8 cellular contexts compared by ENCODE assay signal in the genomic region with DNA sequence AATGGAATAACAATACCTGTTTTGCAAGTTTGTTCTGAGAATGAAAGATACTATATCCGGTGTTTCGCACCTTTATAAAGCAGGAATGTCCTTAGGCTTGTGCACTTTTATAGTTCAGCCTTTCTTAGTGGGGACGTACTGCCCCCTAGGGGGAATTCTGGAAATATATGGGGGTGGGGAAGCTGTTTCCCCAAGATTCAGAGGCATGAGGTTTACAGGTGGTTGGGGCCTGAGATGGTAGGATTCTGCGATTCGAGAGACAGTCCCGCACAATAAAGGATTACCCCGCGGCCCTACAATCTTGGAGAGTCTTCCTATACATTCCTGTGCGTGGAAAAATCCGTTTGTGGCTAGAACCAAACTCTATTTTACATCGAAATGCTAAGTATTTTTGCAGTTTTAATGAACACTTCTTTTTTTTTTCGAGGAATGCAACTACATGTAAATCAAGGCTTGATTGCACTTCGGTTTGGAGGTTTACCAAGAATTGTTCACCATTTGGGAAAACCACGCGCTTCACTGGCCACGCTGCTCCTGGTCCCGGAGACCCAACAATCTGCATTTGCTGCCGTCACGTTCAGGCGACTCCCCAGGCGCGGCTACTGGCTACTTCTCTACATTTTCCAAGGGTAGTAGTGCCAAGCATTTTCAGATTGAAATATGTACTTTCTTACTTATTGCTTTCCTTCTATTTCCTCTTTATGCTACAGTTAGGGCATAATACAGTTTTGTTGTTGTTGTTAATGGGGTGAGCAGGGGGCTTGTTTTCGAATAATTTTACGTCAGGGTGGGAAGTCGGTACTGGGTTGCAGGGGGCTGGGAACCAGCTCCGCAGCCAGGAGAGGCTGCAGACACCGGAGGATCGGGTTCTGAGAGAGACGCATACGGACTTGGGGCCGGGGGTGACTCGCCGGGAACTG. TPM values are rescaled to one million over a fixed set of nuclear protein-coding genes. Genes with fewer than 3 reads are reported as not detected.
DNase-seq lines count a peak whose midpoint lies in the region; ATAC-seq and TF ChIP-seq lines count a peak whose summit lies in the region.

No MANE protein-coding gene starts in this region.

- H2BK15ac ChIP-seq in IMR-90 (ENCODE audit: low read depth, low read length): no peak overlapping the region

- H2AFZ ChIP-seq in IMR-90 (replicated peaks; ENCODE audit: low read length, poor library complexity) (peak overlapping the region; percentile 98), PC-9 (peak overlapping the region; percentile 80)

- TF ChIP-seq RAD21 in IMR-90 (IDR thresholded peaks at IDR 0.05; ENCODE audit: low read length): peak; percentile 83

- H4K91ac ChIP-seq in IMR-90 (ENCODE audit: insufficient read depth, low read depth, low read length): no peak overlapping the region

- no TSS peak for BruUV-seq in IMR-90 (replicated peaks; lab: Mats Ljungman, UMichigan)
- BruUV-seq in PC-9 (replicated peaks; lab: Mats Ljungman, UMichigan): no TSS peak

- H3K4me3 Mint-ChIP-seq in activated T-helper 1 cell treated with anti-CD3 and anti-CD28 coated beads, Interleukin-12 subunit alpha, Interleukin-12 subunit beta, Interleukin-2, Interleukin-4 antibody, amounts not matched to agents 30 ng/mL and 10 ng/mL and 1 ng/mL, durations not matched to agents 14 hours and 24 hours and 36 hours: peak overlapping the region; percentile 77
- H3K4me3 Mint-ChIP-seq in natural killer cell treated with Interleukin-12 subunit alpha and Interleukin-12 subunit beta and Interleukin-15 and Interleukin-18, amount 100 ng/mL, for 72 hours: peak overlapping the region; percentile 90

- peaks cover 10% of the 10 kb centered on the region for H3K36me3 Mint-ChIP-seq in activated T-helper 1 cell treated with anti-CD3 and anti-CD28 coated beads, Interleukin-12 subunit alpha, Interleukin-12 subunit beta, Interleukin-2, Interleukin-4 antibody, amounts not matched to agents 30 ng/mL and 10 ng/mL and 1 ng/mL, durations not matched to agents 14 hours and 24 hours and 36 hours (ENCODE audit: low read depth)
- no peaks in the 10 kb centered on the region for H3K36me3 Mint-ChIP-seq in natural killer cell treated with Interleukin-12 subunit alpha and Interleukin-12 subunit beta and Interleukin-15 and Interleukin-18, amount 100 ng/mL, for 72 hours

- H3K9me3 Mint-ChIP-seq in activated T-helper 1 cell treated with anti-CD3 and anti-CD28 coated beads, Interleukin-12 subunit alpha, Interleukin-12 subunit beta, Interleukin-2, Interleukin-4 antibody, amounts not matched to agents 30 ng/mL and 10 ng/mL and 1 ng/mL, durations not matched to agents 14 hours and 24 hours and 36 hours: no peaks in the 10 kb centered on the region
- H3K9me3 Mint-ChIP-seq in natural killer cell treated with Interleukin-12 subunit alpha and Interleukin-12 subunit beta and Interleukin-15 and Interleukin-18, amount 100 ng/mL, for 72 hours: no peaks in the 10 kb centered on the region

- POLR2A ChIA-PET in IMR-90 (lab: Charles Lee; ENCODE audit: unreplicated experiment) (no interaction called here), PC-9 (lab: Charles Lee; ENCODE audit: unreplicated experiment) (interaction anchor here (0.6 kb wide), 1 partner anchor 1673 kb away, joined by 5 read pairs; no protein-coding TSS in a partner anchor)

- H2AK5ac ChIP-seq in IMR-90 (ENCODE audit: low read depth, low read length): no peak overlapping the region

- no peak overlapping the region for H2BK5ac ChIP-seq in IMR-90 (ENCODE audit: low read depth, low read length, poor library complexity, severe bottlenecking)

- H3K4me1 ChIP-seq in IMR-90 (ENCODE audit: control insufficient read depth, insufficient read depth, low read length): no peaks in the 10 kb centered on the region
- H3K4me1 ChIP-seq in PC-9 (replicated peaks; ENCODE audit: insufficient read depth): peaks cover 11% of the 10 kb centered on the region
- peaks cover 23% of the 10 kb centered on the region for H3K4me1 ChIP-seq in suprapubic skin

- DNase-seq in CD1c-positive myeloid dendritic cell (ENCODE audit: extremely low spot score): peak; percentile 58
- peak; percentile 53 for DNase-seq in IMR-90
- peak; percentile 68 to 71 for DNase-seq in PC-9
- DNase-seq in activated T-helper 1 cell treated with anti-CD3 and anti-CD28 coated beads, Interleukin-12 subunit alpha, Interleukin-12 subunit beta, Interleukin-2, Interleukin-4 antibody, amounts not matched to agents 30 ng/mL and 10 ng/mL and 1 ng/mL, durations not matched to agents 14 hours and 24 hours and 36 hours (ENCODE audit: low spot score): peak; percentile 45
- DNase-seq in fibroblast of pulmonary artery (ENCODE audit: low read depth): peak; percentile 68
- DNase-seq in natural killer cell treated with Interleukin-12 subunit alpha and Interleukin-12 subunit beta and Interleukin-15 and Interleukin-18, amount 100 ng/mL, for 72 hours (ENCODE audit: low spot score): no peak
- DNase-seq in suprapubic skin (ENCODE audit: low spot score in 2 of 2): no peak

- H3K4me3 ChIP-seq in IMR-90 (ENCODE audit: insufficient read depth, low read depth, low read length) (peak overlapping the region; percentile 54), PC-9 (peak overlapping the region; percentile 63), fibroblast of pulmonary artery (replicated peaks; ENCODE audit: low read depth, low read length) (peak overlapping the region; percentile 67), suprapubic skin (peak overlapping the region; percentile 81)

- H3K14ac ChIP-seq in IMR-90 (replicated peaks; ENCODE audit: low read depth, low read length): no peak overlapping the region

- H3K9me2 ChIP-seq in PC-9 (ENCODE audit: insufficient read depth): no peaks in the 10 kb centered on the region

- H3K79me1 ChIP-seq in IMR-90 (ENCODE audit: low read depth in 1 of 2, low read length in 2 of 2): no peaks in the 10 kb centered on the region

- H3K27me3 ChIP-seq in IMR-90 (ENCODE audit: control insufficient read depth, insufficient read depth, low read length) (peaks cover 2% of the 10 kb centered on the region), PC-9 (ENCODE audit: insufficient read depth, low read depth) (no peaks in the 10 kb centered on the region; the same call in 1 of the 2 replicates), suprapubic skin (no peaks in the 10 kb centered on the region)

- 4% methylated on average over 4 of the region's 33 CpGs; no CpG with 5 or more reads in 1 of the 2 experiments for WGBS in IMR-90 (ENCODE audit: extremely low coverage in 2 of 2, insufficient read length in 1 of 2), 2 experiments
- 3% methylated on average over 33 of the region's 33 CpGs for WGBS in suprapubic skin

- H3K9me3 ChIP-seq in IMR-90 (ENCODE audit: control insufficient read depth, insufficient read depth, low read length) (no peaks in the 10 kb centered on the region), PC-9 (ENCODE audit: insufficient read depth, low read depth) (no peaks in the 10 kb centered on the region), suprapubic skin (no peaks in the 10 kb centered on the region)

- intact Hi-C loops in IMR-90 (cut with micrococcal nuclease) (loop anchor here (1.0 to 10.0 kb wide), 9 partner anchors 57 to 1003 kb away; partner anchors contain the start of genes TMEM272 and WDFY2), PC-9 (cut with micrococcal nuclease; ENCODE audit: unreplicated experiment) (loop anchor here (1.0 to 5.0 kb wide), 7 partner anchors 64 to 1003 kb away; partner anchors contain the start of genes DHRS12 and VPS36)
- intact Hi-C loops in activated T-helper 1 cell treated with anti-CD3 and anti-CD28 coated beads, Interleukin-12 subunit alpha, Interleukin-12 subunit beta, Interleukin-2, Interleukin-4 antibody, amounts not matched to agents 30 ng/mL and 10 ng/mL and 1 ng/mL, durations not matched to agents 14 hours and 24 hours and 36 hours (cut with micrococcal nuclease): loop anchor here (1.0 to 10.0 kb wide), 10 partner anchors 57 to 673 kb away; partner anchors contain the start of genes INTS6, TMEM272, VPS36 and WDFY2

- in situ Hi-C loops in IMR-90 (cut with MboI; ENCODE audit: low sequenced_read_pairs): loop anchor here (5.0 to 25.0 kb wide), 3 partner anchors 126 to 716 kb away; no protein-coding TSS in a partner anchor

- TF ChIP-seq POLR2A in IMR-90 (IDR thresholded peaks at IDR 0.05; ENCODE audit: low read depth, low read length) (no peak), suprapubic skin (IDR thresholded peaks at IDR 0.05) (no peak)

- dilution Hi-C loops in IMR-90 (cut with HindIII; ENCODE audit: low sequenced_read_pairs, unreplicated experiment): no loop called here

- H4K8ac ChIP-seq in IMR-90 (ENCODE audit: low read depth in 2 of 2, low read length in 2 of 2): no peak overlapping the region

- H3K9ac ChIP-seq in IMR-90 (ENCODE audit: low read depth, low read length): no peak overlapping the region

- no peaks in the 10 kb centered on the region for H3K79me2 ChIP-seq in PC-9 (ENCODE audit: low read depth)

- H3K4ac ChIP-seq in IMR-90 (ENCODE audit: low read depth, low read length): no peak overlapping the region

- ATAC-seq in GM19438 (IDR thresholded peaks at IDR 0.05; ENCODE audit: low read depth, unreplicated experiment): peak; percentile 24
- ATAC-seq in IMR-90 (ENCODE audit: low read depth): peak; percentile 70
- peak; percentile 21 to 70 for ATAC-seq in natural killer cell treated with Interleukin-12 subunit alpha and Interleukin-12 subunit beta and Interleukin-15 and Interleukin-18, amount 100 ng/mL, for 72 hours

- H3K9me1 ChIP-seq in IMR-90 (ENCODE audit: insufficient read depth, low read length): no peaks in the 10 kb centered on the region; the same call in 1 of the 2 replicates

- no peak overlapping the region for H3K23ac ChIP-seq in IMR-90 (ENCODE audit: low read depth, low read length)

- no peaks in the 10 kb centered on the region; the same call in 1 of the 2 replicates for H3F3A ChIP-seq in PC-9 (ENCODE audit: insufficient read depth, low read depth)

- peaks cover 14% of the 10 kb centered on the region for H3K4me1 Mint-ChIP-seq in activated T-helper 1 cell treated with anti-CD3 and anti-CD28 coated beads, Interleukin-12 subunit alpha, Interleukin-12 subunit beta, Interleukin-2, Interleukin-4 antibody, amounts not matched to agents 30 ng/mL and 10 ng/mL and 1 ng/mL, durations not matched to agents 14 hours and 24 hours and 36 hours (ENCODE audit: low read depth)
- peaks cover 5 to 11% of the 10 kb centered on the region in 2 donors for H3K4me1 Mint-ChIP-seq in natural killer cell treated with Interleukin-12 subunit alpha and Interleukin-12 subunit beta and Interleukin-15 and Interleukin-18, amount 100 ng/mL, for 72 hours (ENCODE audit: low read depth in 2 of 2)

- H3K27ac Mint-ChIP-seq in activated T-helper 1 cell treated with anti-CD3 and anti-CD28 coated beads, Interleukin-12 subunit alpha, Interleukin-12 subunit beta, Interleukin-2, Interleukin-4 antibody, amounts not matched to agents 30 ng/mL and 10 ng/mL and 1 ng/mL, durations not matched to agents 14 hours and 24 hours and 36 hours: no peak overlapping the region
- no peak overlapping the region for H3K27ac Mint-ChIP-seq in natural killer cell treated with Interleukin-12 subunit alpha and Interleukin-12 subunit beta and Interleukin-15 and Interleukin-18, amount 100 ng/mL, for 72 hours

- H4K20me1 ChIP-seq in IMR-90 (ENCODE audit: insufficient read depth, low read length) (no peaks in the 10 kb centered on the region), PC-9 (ENCODE audit: insufficient read depth) (no peaks in the 10 kb centered on the region)

- H3K36me3 ChIP-seq in IMR-90 (ENCODE audit: control insufficient read depth, insufficient read depth, low read length) (peaks cover 11% of the 10 kb centered on the region), PC-9 (ENCODE audit: low read depth) (no peaks in the 10 kb centered on the region), suprapubic skin (peaks cover 25% of the 10 kb centered on the region)

- CTCF ChIA-PET in IMR-90 (lab: Yijun Ruan, JAX) (interaction anchor here (0.6 to 2.0 kb wide), 15 partner anchors 8 to 312 kb away, joined by 3 to 14 read pairs (median 5); no protein-coding TSS in a partner anchor), PC-9 (lab: Charles Lee) (interaction anchor here (0.6 to 1.1 kb wide), 5 partner anchors 66 to 842 kb away, joined by 3 to 10 read pairs (median 3); partner anchors contain the start of gene VPS36)

- peaks cover 8% of the 10 kb centered on the region for H3K27me3 Mint-ChIP-seq in activated T-helper 1 cell treated with anti-CD3 and anti-CD28 coated beads, Interleukin-12 subunit alpha, Interleukin-12 subunit beta, Interleukin-2, Interleukin-4 antibody, amounts not matched to agents 30 ng/mL and 10 ng/mL and 1 ng/mL, durations not matched to agents 14 hours and 24 hours and 36 hours (ENCODE audit: insufficient read depth)
- H3K27me3 Mint-ChIP-seq in natural killer cell treated with Interleukin-12 subunit alpha and Interleukin-12 subunit beta and Interleukin-15 and Interleukin-18, amount 100 ng/mL, for 72 hours: peaks cover 23 to 28% of the 10 kb centered on the region in 2 donors

- no peak overlapping the region for H3K56ac ChIP-seq in IMR-90 (ENCODE audit: extremely low read depth, insufficient read depth, low read length)

- no peak overlapping the region for H4K5ac ChIP-seq in IMR-90 (ENCODE audit: low read depth, low read length)

- H3K27ac ChIP-seq in IMR-90 (ENCODE audit: insufficient read depth, low read length) (no peak overlapping the region), PC-9 (no peak overlapping the region), suprapubic skin (no peak overlapping the region)

- peak; percentile 88 for TF ChIP-seq CTCF in IMR-90 (conservative IDR thresholded peaks at IDR 0.05; ENCODE audit: low read depth, low read length)
- peak; percentile 92 for TF ChIP-seq CTCF in PC-9 (conservative IDR thresholded peaks at IDR 0.05)
- peak; percentile 84 for TF ChIP-seq CTCF in fibroblast of pulmonary artery (IDR thresholded peaks at IDR 0.05; ENCODE audit: low read length, missing control alignments)
- peak; percentile 51 to 57 for TF ChIP-seq CTCF in suprapubic skin (IDR thresholded peaks at IDR 0.05)

- no peak overlapping the region for H2AK9ac ChIP-seq in IMR-90 (replicated peaks; ENCODE audit: low read depth, low read length, poor library complexity)

- no peak for TF ChIP-seq EP300 in suprapubic skin (IDR thresholded peaks at IDR 0.05)

- no peak overlapping the region for H2BK120ac ChIP-seq in IMR-90 (ENCODE audit: low read depth, low read length)

- no peak overlapping the region for H3K18ac ChIP-seq in IMR-90 (ENCODE audit: low read depth, low read length)

- peak overlapping the region; percentile 93 for H3K4me2 ChIP-seq in IMR-90 (ENCODE audit: low read depth, low read length)
- H3K4me2 ChIP-seq in PC-9: peak overlapping the region; percentile 95

- H2BK20ac ChIP-seq in IMR-90 (ENCODE audit: low read depth, low read length): no peak overlapping the region

RNA-seq across cellular contexts. Expression of gene NEK5, which starts 0.8 kb away (rescaled TPM):
- under 0.01 TPM in 1 of 2 replicates, not detected in the other for total RNA-seq in IMR-90 (2012; rRNA removed)
- 0.03 TPM in 1 of 2 replicates, not detected in the other for polyA plus RNA-seq in IMR-90 (2012; rRNA removed)
- 0.01 TPM in 1 of 2 replicates, not detected in the other for polyA plus RNA-seq in IMR-90 (2012; cell fraction: cytosol; rRNA removed)
- 0.07 TPM in 1 of 2 replicates, not detected in the other for polyA plus RNA-seq in IMR-90 (2012; cell fraction: nucleus; rRNA removed; ENCODE audit: low replicate concordance)
- not detected in 2 replicates for total RNA-seq in PC-9 (2021)
- not detected in 2 replicates for total RNA-seq in activated T-helper 1 cell treated with anti-CD3 and anti-CD28 coated beads, Interleukin-12 subunit alpha, Interleukin-12 subunit beta, Interleukin-2, Interleukin-4 antibody, amounts not matched to agents 30 ng/mL and 10 ng/mL and 1 ng/mL, durations not matched to agents 14 hours and 24 hours and 36 hours
- not detected for total RNA-seq in natural killer cell treated with Interleukin-12 subunit alpha and Interleukin-12 subunit beta and Interleukin-15 and Interleukin-18, amount 100 ng/mL, for 72 hours
- total RNA-seq in suprapubic skin: under 1 TPM in 3 of 4 donors, not detected in 1; 0.38 to 0.51 (median 0.42) TPM

RNA-seq across cellular contexts. Expression of gene NEK3, which starts 31.4 kb away (rescaled TPM):
- total RNA-seq in IMR-90 (2012; rRNA removed): 3.6 and 6.9 TPM in 2 replicates
- 7.5 and 9.2 TPM in 2 replicates for polyA plus RNA-seq in IMR-90 (2012; rRNA removed)
- polyA plus RNA-seq in IMR-90 (2012; cell fraction: cytosol; rRNA removed): 1.1 and 3.0 TPM in 2 replicates
- polyA plus RNA-seq in IMR-90 (2012; cell fraction: nucleus; rRNA removed; ENCODE audit: low replicate concordance): 2.5 and 29.4 TPM in 2 replicates
- 1.6 and 3.7 TPM in 2 replicates for total RNA-seq in PC-9 (2021)
- 10.5 and 12.0 TPM in 2 replicates for total RNA-seq in activated T-helper 1 cell treated with anti-CD3 and anti-CD28 coated beads, Interleukin-12 subunit alpha, Interleukin-12 subunit beta, Interleukin-2, Interleukin-4 antibody, amounts not matched to agents 30 ng/mL and 10 ng/mL and 1 ng/mL, durations not matched to agents 14 hours and 24 hours and 36 hours
- total RNA-seq in natural killer cell treated with Interleukin-12 subunit alpha and Interleukin-12 subunit beta and Interleukin-15 and Interleukin-18, amount 100 ng/mL, for 72 hours: 1 to 10 TPM; 3.4 to 3.7 TPM
- 10 to 100 TPM in 2 of 4 donors, 1 to 10 TPM in 2; 6.9 to 20.4 (median 9.9) TPM for total RNA-seq in suprapubic skin

Comparison
In these comparisons a context has a peak if more than half of its experiments do, and no peak if none do; other contexts are left out.
1. DNase-seq: peak in CD1c-positive myeloid dendritic cell (single experiment), IMR-90 (single experiment), PC-9 (2 of 2), activated T-helper 1 cell treated with anti-CD3 and anti-CD28 coated beads, Interleukin-12 subunit alpha, Interleukin-12 subunit beta, Interleukin-2, Interleukin-4 antibody, amounts not matched to agents 30 ng/mL and 10 ng/mL and 1 ng/mL, durations not matched to agents 14 hours and 24 hours and 36 hours (single experiment) and fibroblast of pulmonary artery (single experiment); none in natural killer cell treated with Interleukin-12 subunit alpha and Interleukin-12 subunit beta and Interleukin-15 and Interleukin-18, amount 100 ng/mL, for 72 hours (single experiment) and suprapubic skin (0 of 2).
2. Peak in every context shown above with its lines, with median percentiles within 50 percentile points of each other: ATAC-seq, H3K4me3 ChIP-seq and CTCF ChIP-seq.